In the genomic region with DNA sequence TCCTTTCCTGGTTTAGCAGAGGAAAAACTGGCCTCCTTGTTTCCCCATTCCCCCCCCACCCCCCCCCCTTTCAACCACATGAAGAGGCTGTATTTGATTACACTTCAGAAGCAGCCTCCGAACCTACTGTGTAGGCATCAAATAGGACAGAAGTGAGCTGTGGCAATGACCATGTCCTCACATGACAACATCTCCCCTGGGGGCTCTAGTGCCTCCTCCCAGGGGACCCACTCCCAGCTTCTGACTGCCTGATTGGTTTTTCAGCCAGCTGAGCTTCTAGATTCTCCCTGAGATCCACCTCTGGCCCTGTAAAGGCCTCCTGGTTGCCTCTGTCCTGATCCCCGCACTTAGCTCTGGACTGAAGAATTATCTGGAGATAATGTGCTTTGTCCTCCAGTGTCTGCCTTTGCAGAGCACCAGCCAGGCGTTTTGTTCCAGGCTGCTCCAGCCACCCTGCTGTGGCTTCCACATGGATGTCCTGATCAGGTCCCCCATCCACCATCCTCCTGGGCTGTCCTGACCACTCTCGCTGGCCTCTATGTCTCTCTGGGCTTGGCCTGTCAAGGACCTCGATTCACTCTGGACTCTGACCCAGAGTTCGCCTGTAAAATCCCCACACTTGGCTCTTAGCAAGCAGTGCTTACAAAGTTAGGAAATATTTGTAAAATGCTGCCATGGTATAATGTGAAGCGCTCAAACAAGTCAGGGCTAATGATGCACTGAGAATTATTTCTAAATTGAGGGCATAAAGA, we compare ENCODE assay signal across 14 cellular contexts. TPM values are rescaled to one million over a fixed set of nuclear protein-coding genes. Genes with fewer than 3 reads are reported as not detected.
A peak's percentile ranks its signal among the peaks of the same experiment; 100 is the strongest.
DNase-seq lines count a peak whose midpoint lies in the region; ATAC-seq and TF ChIP-seq lines count a peak whose summit lies in the region.
"Had no signal": no experiment of that assay in that cellular context is flagged by ENCODE, and none has a peak within 500 bp of the region (broad histone marks: within the 10 kb centered on the region; RNA-seq: fewer than 3 reads in every experiment).

No MANE protein-coding gene starts in this region.

- no peak for TF ChIP-seq CTCF in AG10803 (conservative IDR thresholded peaks at IDR 0.05; ENCODE audit: low read length)
- TF ChIP-seq CTCF in GM12865 (IDR thresholded peaks at IDR 0.05; ENCODE audit: insufficient read depth, low read depth, low read length, missing control alignments): no peak

- H3K9me3 ChIP-seq in duodenal mucosa (ENCODE audit: control insufficient read depth in 1 of 2, low read length in 2 of 2) (no peaks in the 10 kb centered on the region), mucosa of stomach (ENCODE audit: control insufficient read depth, low read length) (no peaks in the 10 kb centered on the region)
- H3K9me3 ChIP-seq: neutrophil had no signal

- H3K9ac ChIP-seq in duodenal mucosa (ENCODE audit: low read depth in 1 of 2, low read length in 2 of 2) (no peak overlapping the region), mucosa of stomach (ENCODE audit: low read length) (peak overlapping the region; percentile 8)

- ATAC-seq in GM21825 (IDR thresholded peaks at IDR 0.05; ENCODE audit: unreplicated experiment): no peak
- no peak for ATAC-seq in GM19463 (IDR thresholded peaks at IDR 0.05; ENCODE audit: unreplicated experiment)
- ATAC-seq in HG02981 (IDR thresholded peaks at IDR 0.05; ENCODE audit: unreplicated experiment): no peak
- ATAC-seq: K562 had no signal

- peaks cover 6 to 11% of the 10 kb centered on the region in 2 donors for H3K4me1 ChIP-seq in duodenal mucosa (ENCODE audit: control insufficient read depth in 1 of 2, insufficient read depth in 2 of 2, low read length in 2 of 2)
- no peaks in the 10 kb centered on the region for H3K4me1 ChIP-seq in mucosa of stomach (ENCODE audit: control insufficient read depth, insufficient read depth, low read length)

- DNase-seq in AG10803 (ENCODE audit: low read depth): peak; percentile 52
- DNase-seq in GM12865 (ENCODE audit: low read depth): peak; percentile 34
- DNase-seq in H7: no peak
- DNase-seq: activated CD4-positive, alpha-beta T cell treated with anti-CD3 and anti-CD28 coated beads, Interleukin-2, amount 50 U/mL, for 48 hours; amniotic stem cell; NCI-H526 treated with DMSO at 0.1 percent for 48 hours; SW 1271 had no signal

- H3K4me3 ChIP-seq in AG10803 (ENCODE audit: low read length) (no peak overlapping the region), GM12865 (ENCODE audit: low read depth, low read length) (no peak overlapping the region), duodenal mucosa (ENCODE audit: low read depth in 1 of 2, low read length in 2 of 2) (no peak overlapping the region), mucosa of stomach (ENCODE audit: low read length) (no peak overlapping the region), H7 (ENCODE audit: insufficient read depth, low read depth, low read length) (no peak overlapping the region)
- H3K4me3 ChIP-seq: K562 had no signal

- peak overlapping the region; percentile 39 for H3K27ac ChIP-seq in duodenal mucosa (ENCODE audit: low read depth, low read length)
- H3K27ac ChIP-seq: neutrophil had no signal

- H3K27me3 ChIP-seq in duodenal mucosa (ENCODE audit: control insufficient read depth in 1 of 2, insufficient read depth in 2 of 2, low read length in 2 of 2): no peaks in the 10 kb centered on the region
- H3K27me3 ChIP-seq in mucosa of stomach (ENCODE audit: control insufficient read depth, insufficient read depth, low read length): no peaks in the 10 kb centered on the region
- no peaks in the 10 kb centered on the region for H3K27me3 ChIP-seq in H7 (ENCODE audit: control insufficient read depth, insufficient read depth, low read length)
- H3K27me3 ChIP-seq: neutrophil had no signal

- H3K36me3 ChIP-seq in duodenal mucosa (ENCODE audit: control insufficient read depth in 1 of 2, insufficient read depth in 2 of 2, low read length in 2 of 2): no peaks in the 10 kb centered on the region
- no peaks in the 10 kb centered on the region for H3K36me3 ChIP-seq in mucosa of stomach (ENCODE audit: control insufficient read depth, insufficient read depth, low read length)
- peaks cover 7% of the 10 kb centered on the region for H3K36me3 ChIP-seq in H7 (replicated peaks; ENCODE audit: control insufficient read depth, insufficient read depth, low read length)
- H3K36me3 ChIP-seq: neutrophil had no signal

RNA-seq across cellular contexts. Expression of gene TOMM7, which starts 42.4 kb away (rescaled TPM):
- 437 and 485 TPM in 2 replicates for total RNA-seq in H7 (2014; rRNA removed; shearing (Covaris generic))
